Comparison of ENCODE assay signal across 8 cellular contexts in genomic region chr10:72625276-72625607, GRCh38. TPM values are rescaled to one million over a fixed set of nuclear protein-coding genes. Genes with fewer than 3 reads are reported as not detected.
A peak's percentile ranks its signal among the peaks of the same experiment; 100 is the strongest.
DNase-seq lines count a peak whose midpoint lies in the region; ATAC-seq, FAIRE-seq and TF ChIP-seq lines count a peak whose summit lies in the region.

No MANE protein-coding gene starts in this region.

- ATAC-seq in right lobe of liver (peak in 2 of 4 donors; percentile 3 to 5), upper lobe of left lung (ENCODE audit: low FRiP score in 2 of 2) (peak in 1 of 2 donors; percentile 22), HG02623 (IDR thresholded peaks at IDR 0.05; ENCODE audit: unreplicated experiment) (no peak)

- H4K20me1 ChIP-seq in astrocyte (ENCODE audit: insufficient read depth, low read length), result no peaks in the 10 kb centered on the region

- FAIRE-seq in astrocyte (lab: Jason Lieb, UNC), result no peak
- FAIRE-seq in RCC 7860 (lab: Jason Lieb, UNC), result no peak

- no peaks in the 10 kb centered on the region for H3K36me3 Mint-ChIP-seq in activated naive CD4-positive, alpha-beta T cell treated with anti-CD3 and anti-CD28 coated beads for 36 hours (ENCODE audit: low read depth)
- H3K36me3 Mint-ChIP-seq in astrocyte (ENCODE audit: low read depth, unreplicated experiment), result peaks cover 2% of the 10 kb centered on the region

- H3K9me3 Mint-ChIP-seq in activated naive CD4-positive, alpha-beta T cell treated with anti-CD3 and anti-CD28 coated beads for 36 hours, result no peaks in the 10 kb centered on the region
- H3K9me3 Mint-ChIP-seq in astrocyte (ENCODE audit: unreplicated experiment), result peaks cover 1% of the 10 kb centered on the region

- TF ChIP-seq CTCF in astrocyte (IDR thresholded peaks at IDR 0.05; ENCODE audit: insufficient read depth, low read depth, low read length) (no peak), right lobe of liver (IDR thresholded peaks at IDR 0.05) (no peak), upper lobe of left lung (IDR thresholded peaks at IDR 0.05) (no peak)

- H3K4me1 Mint-ChIP-seq in activated naive CD4-positive, alpha-beta T cell treated with anti-CD3 and anti-CD28 coated beads for 36 hours (ENCODE audit: low read depth), result peaks cover 16% of the 10 kb centered on the region
- peaks cover 5% of the 10 kb centered on the region for H3K4me1 Mint-ChIP-seq in astrocyte (ENCODE audit: low read depth, unreplicated experiment)

- H3K27ac Mint-ChIP-seq in activated naive CD4-positive, alpha-beta T cell treated with anti-CD3 and anti-CD28 coated beads for 36 hours, result peak overlapping the region; percentile 53
- H3K27ac Mint-ChIP-seq in astrocyte (ENCODE audit: unreplicated experiment), result peak overlapping the region; percentile 98

- peak overlapping the region; percentile 95 for H3K9ac ChIP-seq in astrocyte (ENCODE audit: low read length)

- TF ChIP-seq POLR2A in right lobe of liver (IDR thresholded peaks at IDR 0.05) (no peak), upper lobe of left lung (IDR thresholded peaks at IDR 0.05) (no peak)

- H3K79me2 ChIP-seq in astrocyte (ENCODE audit: insufficient read depth, low read length), result peaks cover 37% of the 10 kb centered on the region

- peak overlapping the region; percentile 86 for H3K4me2 ChIP-seq in astrocyte (ENCODE audit: low read length)

- H3K27ac ChIP-seq in astrocyte (ENCODE audit: low read depth, low read length) (peak overlapping the region; percentile 89), right lobe of liver (peak overlapping the region; percentile 58 to 84 (median 64)), upper lobe of left lung (peak overlapping the region; percentile 82 to 90 (median 84))

- H3K4me3 Mint-ChIP-seq in activated naive CD4-positive, alpha-beta T cell treated with anti-CD3 and anti-CD28 coated beads for 36 hours, result peak overlapping the region; percentile 97
- peak overlapping the region; percentile 100 for H3K4me3 Mint-ChIP-seq in astrocyte (ENCODE audit: unreplicated experiment)

- H3K27me3 ChIP-seq in astrocyte (ENCODE audit: insufficient read depth, low read length) (no peaks in the 10 kb centered on the region), right lobe of liver (no peaks in the 10 kb centered on the region), upper lobe of left lung (no peaks in the 10 kb centered on the region)

- no peaks in the 10 kb centered on the region for H3K9me3 ChIP-seq in astrocyte (ENCODE audit: insufficient read depth, low read depth, low read length)
- H3K9me3 ChIP-seq in right lobe of liver, result no peaks in the 10 kb centered on the region
- no peaks in the 10 kb centered on the region for H3K9me3 ChIP-seq in upper lobe of left lung

- H3K4me1 ChIP-seq in astrocyte (ENCODE audit: insufficient read depth, low read length), result peaks cover 6% of the 10 kb centered on the region
- peaks cover 0 to 11% (median 3%) of the 10 kb centered on the region in 4 donors for H3K4me1 ChIP-seq in right lobe of liver
- H3K4me1 ChIP-seq in upper lobe of left lung, result peaks cover 16 to 21% (median 17%) of the 10 kb centered on the region in 4 donors

- CTCF ChIA-PET in activated naive CD4-positive, alpha-beta T cell treated with anti-CD3 and anti-CD28 coated beads for 36 hours (lab: Charles Lee), result interaction anchor here (1.2 kb wide), 1 partner anchor 14 kb away, joined by 4 read pairs; no protein-coding TSS in a partner anchor

- no peak for DNase-seq in activated naive CD4-positive, alpha-beta T cell treated with anti-CD3 and anti-CD28 coated beads for 36 hours
- no peak for DNase-seq in activated naive CD4-positive, alpha-beta T cell treated with anti-CD3 and anti-CD28 coated beads, Interleukin-2, amount 50 U/mL, for 16 hours
- DNase-seq in astrocyte (ENCODE audit: low read depth) (no peak), right lobe of liver (no peak), upper lobe of left lung (no peak), T-helper 9 cell (no peak), RCC 7860 (ENCODE audit: low spot score) (no peak)

- no peak for TF ChIP-seq EP300 in upper lobe of left lung (IDR thresholded peaks at IDR 0.05)

- no peaks in the 10 kb centered on the region for H3K27me3 Mint-ChIP-seq in activated naive CD4-positive, alpha-beta T cell treated with anti-CD3 and anti-CD28 coated beads for 36 hours (ENCODE audit: low read depth)
- H3K27me3 Mint-ChIP-seq in astrocyte (ENCODE audit: low read depth, unreplicated experiment), result no peaks in the 10 kb centered on the region

- H3K4me3 ChIP-seq in astrocyte (ENCODE audit: insufficient read depth, low read depth, low read length) (peak overlapping the region; percentile 97), right lobe of liver (peak overlapping the region; percentile 61 to 93 (median 76)), upper lobe of left lung (peak overlapping the region; percentile 63 to 80 (median 76))

- intact Hi-C loops in activated naive CD4-positive, alpha-beta T cell treated with anti-CD3 and anti-CD28 coated beads for 36 hours (cut with micrococcal nuclease), result loop anchor here (5.0 kb wide), 1 partner anchor 787 kb away; the partner anchor contains the start of gene ANXA7
- intact Hi-C loops in right lobe of liver (cut with DNase I), result no loop called here

- peak overlapping the region; percentile 94 for H2AFZ ChIP-seq in astrocyte (ENCODE audit: low read depth, low read length)

- under 1% methylated on average over 10 of the region's 10 CpGs for WGBS in right lobe of liver (ENCODE audit: insufficient coverage, low coverage, low lambda C conversion rate, missing lambda C conversion rate)
- WGBS in upper lobe of left lung, 2 donors, result 1 to 3% methylated on average over 10 of the region's 10 CpGs

- H3K36me3 ChIP-seq in astrocyte (ENCODE audit: insufficient read depth, low read length) (no peaks in the 10 kb centered on the region), right lobe of liver (no peaks in the 10 kb centered on the region), upper lobe of left lung (no peaks in the 10 kb centered on the region)

RNA-seq across cellular contexts. Expression of gene MICU1, which starts 0.6 kb away (rescaled TPM):
- 10 to 100 TPM; 40.0 to 41.9 TPM for total RNA-seq in activated naive CD4-positive, alpha-beta T cell treated with anti-CD3 and anti-CD28 coated beads for 36 hours
- total RNA-seq in astrocyte, result 28.7 and 31.3 TPM in 2 replicates
- 10 to 100 TPM; 25.3 to 55.3 (median 38.2) TPM for total RNA-seq in right lobe of liver
- total RNA-seq in upper lobe of left lung, result 10 to 100 TPM; 26.9 to 62.9 (median 47.6) TPM
